ENCODE assay signal across 10 cellular contexts in the genomic region with DNA sequence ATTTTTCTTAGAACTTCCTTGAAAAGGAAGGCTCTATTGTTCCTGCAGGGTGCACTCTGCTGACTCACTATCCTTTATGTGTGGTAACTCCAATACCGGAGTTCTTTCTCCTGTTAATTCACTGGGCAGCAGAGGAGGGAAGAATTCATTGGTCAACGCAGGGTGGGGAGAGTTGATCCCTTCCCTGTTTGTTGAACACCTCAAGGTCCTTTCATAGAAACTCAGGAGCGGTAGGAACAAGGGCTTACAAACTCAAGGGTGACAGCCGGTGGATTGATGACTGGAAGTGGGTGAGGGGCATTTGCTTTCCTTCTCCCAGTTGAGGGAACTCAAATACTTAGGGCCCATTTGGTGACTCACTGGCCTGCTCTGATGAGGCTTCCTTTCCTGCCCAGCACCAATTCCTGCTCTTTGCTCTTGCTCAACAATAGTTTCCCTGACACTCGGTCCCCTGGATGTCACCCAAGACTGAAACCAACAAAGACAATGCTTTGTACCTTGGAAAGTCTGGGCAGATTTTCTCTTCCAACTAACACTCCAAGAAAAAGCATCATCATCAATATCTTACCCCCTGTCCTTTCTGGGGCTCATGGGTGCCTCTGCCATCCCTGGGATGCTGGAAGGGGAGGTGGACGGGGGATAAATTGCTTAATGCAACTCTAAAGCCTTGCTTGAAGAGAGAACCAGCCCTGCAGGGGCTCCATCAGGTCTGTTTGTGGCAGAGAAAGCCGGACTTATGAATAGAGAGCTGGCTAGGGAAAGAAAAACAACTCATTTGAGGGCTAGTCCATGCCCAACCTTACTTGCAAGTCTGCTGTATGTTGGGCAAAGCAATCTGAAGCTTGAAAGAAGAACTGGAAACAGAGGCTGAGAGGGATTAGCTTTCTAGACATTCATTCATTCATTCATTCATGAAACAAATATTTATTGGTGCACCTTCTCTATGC. TPM values are rescaled to one million over a fixed set of nuclear protein-coding genes. Genes with fewer than 3 reads are reported as not detected.
DNase-seq lines count a peak whose midpoint lies in the region; ATAC-seq and TF ChIP-seq lines count a peak whose summit lies in the region.
"Had no signal": no experiment of that assay in that cellular context is flagged by ENCODE, and none has a peak within 500 bp of the region (broad histone marks: within the 10 kb centered on the region; RNA-seq: fewer than 3 reads in every experiment).

No MANE protein-coding gene starts in this region.

- WGBS in GM23248 (ENCODE audit: low coverage in 1 of 2, low lambda C conversion rate in 2 of 2, missing lambda C conversion rate in 2 of 2), 2 experiments = 23 to 33% methylated on average over 7 of the region's 7 CpGs

- H3K36me3 ChIP-seq in GM23248 (ENCODE audit: low read depth) = no peaks in the 10 kb centered on the region

- H3K9ac ChIP-seq in GM23248 = peak overlapping the region; percentile 35

- peak overlapping the region; percentile 42 for H2AFZ ChIP-seq in GM23248

- no peaks in the 10 kb centered on the region for H4K20me1 ChIP-seq in GM23248 (ENCODE audit: insufficient read depth)

- ATAC-seq in HG03460 (IDR thresholded peaks at IDR 0.05; ENCODE audit: unreplicated experiment) (no peak), GM18873 (IDR thresholded peaks at IDR 0.05; ENCODE audit: low FRiP score, unreplicated experiment) (no peak)

- CTCF ChIA-PET in RWPE1 (lab: Yijun Ruan, JAX) = interaction anchor here (0.7 to 1.5 kb wide), 3 partner anchors 43 to 113 kb away, joined by 3 to 16 read pairs (median 11); no protein-coding TSS in a partner anchor

- POLR2A ChIA-PET in RWPE1 (lab: Yijun Ruan, JAX; ENCODE audit: low non-redundant PET) = no interaction called here

- in situ Hi-C loops in GM23248 (cut with MboI) = no loop called here

- H3K9me3 Mint-ChIP-seq in activated T-helper 1 cell treated with anti-CD3 and anti-CD28 coated beads, Interleukin-12 subunit alpha, Interleukin-12 subunit beta, Interleukin-2, Interleukin-4 antibody, amounts not matched to agents 30 ng/mL and 10 ng/mL and 1 ng/mL, durations not matched to agents 14 hours and 24 hours and 36 hours = no peaks in the 10 kb centered on the region
- H3K9me3 Mint-ChIP-seq: nephron; T-helper 1 cell treated with Interleukin-12 subunit alpha and Interleukin-12 subunit beta and Interleukin-4 antibody, amounts not matched to agents 30 μg/mL and 1 μg/mL, for 36 hours had no signal

- H3K27ac ChIP-seq in GM23248 = peak overlapping the region; percentile 77
- H3K27ac ChIP-seq in RWPE1 = peak overlapping the region; percentile 57

- H3K9me3 ChIP-seq in GM23248 (ENCODE audit: low read depth) = no peaks in the 10 kb centered on the region

- TF ChIP-seq CTCF in RWPE1 (conservative IDR thresholded peaks at IDR 0.05; ENCODE audit: low read depth) = no peak
- TF ChIP-seq CTCF in fibroblast of the aortic adventitia (IDR thresholded peaks at IDR 0.05; ENCODE audit: insufficient read depth, low read length) = no peak

- peaks cover 33% of the 10 kb centered on the region for H3K27me3 Mint-ChIP-seq in activated T-helper 1 cell treated with anti-CD3 and anti-CD28 coated beads, Interleukin-12 subunit alpha, Interleukin-12 subunit beta, Interleukin-2, Interleukin-4 antibody, amounts not matched to agents 30 ng/mL and 10 ng/mL and 1 ng/mL, durations not matched to agents 14 hours and 24 hours and 36 hours (ENCODE audit: insufficient read depth)

- no peaks in the 10 kb centered on the region for H3K27me3 ChIP-seq in GM23248 (replicated peaks; ENCODE audit: insufficient read depth)

- H3K4me1 ChIP-seq in GM23248 (ENCODE audit: insufficient read depth) = peaks cover 34% of the 10 kb centered on the region

- no peaks in the 10 kb centered on the region for H3K36me3 Mint-ChIP-seq in activated T-helper 1 cell treated with anti-CD3 and anti-CD28 coated beads, Interleukin-12 subunit alpha, Interleukin-12 subunit beta, Interleukin-2, Interleukin-4 antibody, amounts not matched to agents 30 ng/mL and 10 ng/mL and 1 ng/mL, durations not matched to agents 14 hours and 24 hours and 36 hours (ENCODE audit: low read depth)

- intact Hi-C loops in activated T-helper 1 cell treated with anti-CD3 and anti-CD28 coated beads, Interleukin-12 subunit alpha, Interleukin-12 subunit beta, Interleukin-2, Interleukin-4 antibody, amounts not matched to agents 30 ng/mL and 10 ng/mL and 1 ng/mL, durations not matched to agents 14 hours and 24 hours and 36 hours (cut with micrococcal nuclease) = no loop called here

- H3K4me3 ChIP-seq in GM23248 = no peak overlapping the region
- no peak overlapping the region for H3K4me3 ChIP-seq in fibroblast of the aortic adventitia (ENCODE audit: low read depth, low read length)

- no peak overlapping the region for H3K4me3 Mint-ChIP-seq in activated T-helper 1 cell treated with anti-CD3 and anti-CD28 coated beads, Interleukin-12 subunit alpha, Interleukin-12 subunit beta, Interleukin-2, Interleukin-4 antibody, amounts not matched to agents 30 ng/mL and 10 ng/mL and 1 ng/mL, durations not matched to agents 14 hours and 24 hours and 36 hours
- H3K4me3 Mint-ChIP-seq: nephron; T-helper 1 cell treated with Interleukin-12 subunit alpha and Interleukin-12 subunit beta and Interleukin-4 antibody, amounts not matched to agents 30 μg/mL and 1 μg/mL, for 36 hours had no signal

- H3K4me1 Mint-ChIP-seq in activated T-helper 1 cell treated with anti-CD3 and anti-CD28 coated beads, Interleukin-12 subunit alpha, Interleukin-12 subunit beta, Interleukin-2, Interleukin-4 antibody, amounts not matched to agents 30 ng/mL and 10 ng/mL and 1 ng/mL, durations not matched to agents 14 hours and 24 hours and 36 hours (ENCODE audit: low read depth) = no peaks in the 10 kb centered on the region

- peak; percentile 90 for DNase-seq in GM23248
- peak; percentile 85 for DNase-seq in RWPE1 (ENCODE audit: low spot score)
- DNase-seq in fibroblast of the aortic adventitia (ENCODE audit: low read depth) = peak; percentile 75
- peak; percentile 90 for DNase-seq in renal cortical epithelial cell (ENCODE audit: low read depth)
- DNase-seq in activated T-helper 1 cell treated with anti-CD3 and anti-CD28 coated beads, Interleukin-12 subunit alpha, Interleukin-12 subunit beta, Interleukin-2, Interleukin-4 antibody, amounts not matched to agents 30 ng/mL and 10 ng/mL and 1 ng/mL, durations not matched to agents 14 hours and 24 hours and 36 hours (ENCODE audit: low spot score) = no peak
- DNase-seq in NCI-H82 treated with DMSO at 0.1 percent for 48 hours (lab: John Stamatoyannopoulos, UW; ENCODE audit: unreplicated experiment) = no peak

- H3F3A ChIP-seq in GM23248 (ENCODE audit: insufficient read depth) = peaks cover 23% of the 10 kb centered on the region

- H3K9me2 ChIP-seq in GM23248 (ENCODE audit: insufficient read depth) = no peaks in the 10 kb centered on the region

- H3K4me2 ChIP-seq in GM23248 (ENCODE audit: unreplicated experiment) = peak overlapping the region; percentile 34

- H3K27ac Mint-ChIP-seq in activated T-helper 1 cell treated with anti-CD3 and anti-CD28 coated beads, Interleukin-12 subunit alpha, Interleukin-12 subunit beta, Interleukin-2, Interleukin-4 antibody, amounts not matched to agents 30 ng/mL and 10 ng/mL and 1 ng/mL, durations not matched to agents 14 hours and 24 hours and 36 hours = no peak overlapping the region
- H3K27ac Mint-ChIP-seq: nephron; T-helper 1 cell treated with Interleukin-12 subunit alpha and Interleukin-12 subunit beta and Interleukin-4 antibody, amounts not matched to agents 30 μg/mL and 1 μg/mL, for 36 hours had no signal

- no peaks in the 10 kb centered on the region for H3K79me2 ChIP-seq in GM23248 (ENCODE audit: insufficient read depth)

RNA-seq across cellular contexts. Expression of a gene that starts 9.3 kb away (rescaled TPM):
- total RNA-seq in GM23248 (2014; rRNA removed; shearing (Covaris generic)) = not detected in 2 replicates
- not detected in 2 replicates for polyA plus RNA-seq in GM23248 (2016; fragmentation: Nextera tagmentation; extraction: Ambion mirVana)
- total RNA-seq in fibroblast of the aortic adventitia (ENCODE audit: low replicate concordance) (not detected in 2 replicates), renal cortical epithelial cell (0.05 TPM in 1 of 2 replicates, not detected in the other)
- not detected in 2 replicates for total RNA-seq in activated T-helper 1 cell treated with anti-CD3 and anti-CD28 coated beads, Interleukin-12 subunit alpha, Interleukin-12 subunit beta, Interleukin-2, Interleukin-4 antibody, amounts not matched to agents 30 ng/mL and 10 ng/mL and 1 ng/mL, durations not matched to agents 14 hours and 24 hours and 36 hours

Comparison
In these comparisons a context has a peak if more than half of its experiments do, and no peak if none do; other contexts are left out.
1. DNase-seq: peak in GM23248 (single experiment), RWPE1 (single experiment), fibroblast of the aortic adventitia (single experiment) and renal cortical epithelial cell (single experiment); none in activated T-helper 1 cell treated with anti-CD3 and anti-CD28 coated beads, Interleukin-12 subunit alpha, Interleukin-12 subunit beta, Interleukin-2, Interleukin-4 antibody, amounts not matched to agents 30 ng/mL and 10 ng/mL and 1 ng/mL, durations not matched to agents 14 hours and 24 hours and 36 hours (single experiment) and NCI-H82 treated with DMSO at 0.1 percent for 48 hours (single experiment).